15 cellular contexts compared by ENCODE assay signal in the genomic region with DNA sequence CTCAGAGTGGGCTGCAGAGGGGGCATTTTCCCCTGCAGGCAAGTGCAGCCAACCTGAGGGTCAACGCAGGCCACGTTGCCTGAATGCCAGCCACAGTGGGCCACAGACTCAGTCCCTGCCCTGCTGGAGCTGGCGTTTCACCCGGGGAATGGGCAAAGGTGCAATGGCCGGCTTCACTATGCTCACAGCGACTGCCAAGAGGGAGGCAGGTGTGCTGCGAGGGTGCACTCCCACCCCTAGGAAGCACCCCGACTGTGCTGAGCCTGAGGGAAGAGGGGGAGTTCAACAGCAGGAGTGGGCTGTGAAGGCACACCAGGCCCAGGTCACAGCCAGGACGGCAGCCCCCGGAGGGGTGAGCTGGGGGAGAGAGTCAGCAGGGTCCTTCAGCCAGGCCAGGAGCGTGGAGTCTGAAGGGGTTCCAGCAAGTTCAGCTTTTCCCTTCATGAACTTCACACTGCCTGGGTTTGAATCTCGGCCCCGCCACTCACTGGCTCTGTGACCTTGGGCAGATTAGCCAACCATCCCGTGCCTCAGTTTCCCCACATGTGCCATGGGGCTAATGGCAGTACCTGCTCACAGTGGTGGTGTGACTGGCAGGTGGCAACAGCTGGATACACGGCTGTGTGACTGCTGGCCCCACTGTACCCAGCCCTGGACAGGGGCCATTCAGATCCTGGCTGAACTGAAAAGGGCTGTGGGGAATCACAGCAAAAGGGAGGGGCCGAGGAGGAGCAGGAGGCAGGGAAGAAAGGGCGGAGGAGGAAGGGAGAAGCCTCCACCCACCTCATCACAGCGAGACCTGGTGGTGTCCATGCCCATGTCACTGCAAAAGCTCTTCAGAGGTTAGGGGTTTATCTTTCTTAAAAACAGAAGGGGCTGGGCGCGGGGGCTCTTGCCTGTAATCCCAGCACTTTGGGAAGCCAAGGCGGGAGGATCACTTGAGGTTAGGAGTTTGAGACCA. TPM values are rescaled to one million over a fixed set of nuclear protein-coding genes. Genes with fewer than 3 reads are reported as not detected.
DNase-seq lines count a peak whose midpoint lies in the region; ATAC-seq and TF ChIP-seq lines count a peak whose summit lies in the region.
"Had no signal": no experiment of that assay in that cellular context is flagged by ENCODE, and none has a peak within 500 bp of the region (broad histone marks: within the 10 kb centered on the region; RNA-seq: fewer than 3 reads in every experiment).

No MANE protein-coding gene starts in this region.

- no peaks in the 10 kb centered on the region for H3K9me3 ChIP-seq in BLaER1
- no peaks in the 10 kb centered on the region for H3K9me3 ChIP-seq in CD4-positive, alpha-beta T cell (ENCODE audit: control insufficient read depth, low read length)
- H3K9me3 ChIP-seq in mesodermal cell (ENCODE audit: control insufficient read depth, low read length) = no peaks in the 10 kb centered on the region
- H3K9me3 ChIP-seq: BE2C, Peyer's patch, testis had no signal

- peaks cover 28% of the 10 kb centered on the region for H3K4me1 Mint-ChIP-seq in CD4-positive, alpha-beta T cell (ENCODE audit: low read depth)
- peaks cover 29% of the 10 kb centered on the region for H3K4me1 Mint-ChIP-seq in activated T-helper 2 cell treated with anti-CD3 and anti-CD28 coated beads, Interferon-gamma antibody, Interleukin-2, Interleukin-4, amounts not matched to agents 10 μg/mL and 5 μg/mL and 100 μg/mL, durations not matched to agents 14 hours and 24 hours and 36 hours (ENCODE audit: low read depth)

- H3K4me2 ChIP-seq in BLaER1 = peak overlapping the region; percentile 93

- H3K36me3 ChIP-seq in BLaER1 = peaks cover 16% of the 10 kb centered on the region; the same call in 1 of the 2 replicates
- no peaks in the 10 kb centered on the region for H3K36me3 ChIP-seq in mesodermal cell (ENCODE audit: control insufficient read depth, insufficient read depth, low read length)
- H3K36me3 ChIP-seq: BE2C, Peyer's patch had no signal

- H4K20me1 ChIP-seq in BLaER1 = no peaks in the 10 kb centered on the region

- no peak for ATAC-seq in CD4-positive, alpha-beta T cell (ENCODE audit: poor library complexity)
- ATAC-seq in HG02610 (IDR thresholded peaks at IDR 0.05; ENCODE audit: unreplicated experiment) = no peak

- H3K4me1 ChIP-seq in BLaER1 = peaks cover 93% of the 10 kb centered on the region
- peaks cover 15% of the 10 kb centered on the region for H3K4me1 ChIP-seq in mesodermal cell (ENCODE audit: control insufficient read depth, insufficient read depth, low read length, poor library complexity, severe bottlenecking)
- H3K4me1 ChIP-seq: BE2C had no signal

- 90 to 95% methylated on average over 18 to 19 of the region's 21 CpGs for WGBS in mesodermal cell (ENCODE audit: insufficient coverage in 2 of 2), 2 experiments

- H3K4me3 Mint-ChIP-seq in CD4-positive, alpha-beta T cell = no peak overlapping the region
- H3K4me3 Mint-ChIP-seq in activated T-helper 2 cell treated with anti-CD3 and anti-CD28 coated beads, Interferon-gamma antibody, Interleukin-2, Interleukin-4, amounts not matched to agents 10 μg/mL and 5 μg/mL and 100 μg/mL, durations not matched to agents 14 hours and 24 hours and 36 hours (ENCODE audit: low read depth) = peak overlapping the region; percentile 70

- POLR2A ChIA-PET in CD4-positive, alpha-beta T cell (lab: Charles Lee) = interaction anchor here (1.1 to 1.5 kb wide), 2 partner anchors 8 to 34 kb away, joined by 3 read pairs; partner anchors contain the start of genes BLOC1S3 and TRAPPC6A

- H3K9ac ChIP-seq in BLaER1 = peak overlapping the region; percentile 70; the same call in 1 of the 2 replicates

- intact Hi-C loops in CD4-positive, alpha-beta T cell (cut with DNase I, micrococcal nuclease) = loop anchor here in 1 of 2 experiments (10.0 kb wide), 1 partner anchor 524 kb away; the partner anchor contains the start of genes QPCTL and SNRPD2
- intact Hi-C loops in activated T-helper 2 cell treated with anti-CD3 and anti-CD28 coated beads, Interferon-gamma antibody, Interleukin-2, Interleukin-4, amounts not matched to agents 10 μg/mL and 5 μg/mL and 100 μg/mL, durations not matched to agents 14 hours and 24 hours and 36 hours (cut with micrococcal nuclease) = loop anchor here (10.0 kb wide), 1 partner anchor 166 kb away; the partner anchor contains the start of gene RELB

- no peaks in the 10 kb centered on the region for H3K9me3 Mint-ChIP-seq in CD4-positive, alpha-beta T cell
- H3K9me3 Mint-ChIP-seq in activated T-helper 2 cell treated with anti-CD3 and anti-CD28 coated beads, Interferon-gamma antibody, Interleukin-2, Interleukin-4, amounts not matched to agents 10 μg/mL and 5 μg/mL and 100 μg/mL, durations not matched to agents 14 hours and 24 hours and 36 hours = no peaks in the 10 kb centered on the region

- peak overlapping the region; percentile 57 for H3K27ac ChIP-seq in BLaER1
- H3K27ac ChIP-seq in CD4-positive, alpha-beta T cell (ENCODE audit: low read depth, low read length) = peak overlapping the region; percentile 32
- peak overlapping the region; percentile 86 for H3K27ac ChIP-seq in mesodermal cell (ENCODE audit: low read depth, low read length, severe bottlenecking)
- H3K27ac ChIP-seq: HL-60, testis had no signal

- CTCF ChIA-PET in CD4-positive, alpha-beta T cell (lab: Charles Lee) = interaction anchor here (1.5 kb wide), 1 partner anchor 12 kb away, joined by 3 read pairs; no protein-coding TSS in a partner anchor

- DNase-seq in CD4-positive, alpha-beta T cell = no peak
- DNase-seq in activated T-helper 2 cell treated with anti-CD3 and anti-CD28 coated beads, Interferon-gamma antibody, Interleukin-2, Interleukin-4, amounts not matched to agents 10 μg/mL and 5 μg/mL and 100 μg/mL, durations not matched to agents 14 hours and 24 hours and 36 hours (ENCODE audit: low spot score) = no peak
- no peak for DNase-seq in Kasumi-1 (lab: John Stamatoyannopoulos, UW)
- no peak for DNase-seq in NCI-H774 (lab: John Stamatoyannopoulos, UW)
- DNase-seq: BE2C, caudate nucleus, DMS79 treated with DMSO at 0.1 percent for 48 hours, NCI-H187, NCI-H526, Peyer's patch, testis had no signal

- TF ChIP-seq CTCF in CD4-positive, alpha-beta T cell (IDR thresholded peaks at IDR 0.05) = no peak

- peak overlapping the region; percentile 85 for H3K27ac Mint-ChIP-seq in CD4-positive, alpha-beta T cell
- H3K27ac Mint-ChIP-seq in activated T-helper 2 cell treated with anti-CD3 and anti-CD28 coated beads, Interferon-gamma antibody, Interleukin-2, Interleukin-4, amounts not matched to agents 10 μg/mL and 5 μg/mL and 100 μg/mL, durations not matched to agents 14 hours and 24 hours and 36 hours = peak overlapping the region; percentile 98

- H3K4me3 ChIP-seq in BLaER1 (no peak overlapping the region), mesodermal cell (ENCODE audit: extremely low read depth, insufficient read depth, low read length, poor library complexity, severe bottlenecking) (no peak overlapping the region)
- H3K4me3 ChIP-seq: Peyer's patch, testis had no signal

- H3K36me3 Mint-ChIP-seq in CD4-positive, alpha-beta T cell (ENCODE audit: low read depth) = no peaks in the 10 kb centered on the region
- H3K36me3 Mint-ChIP-seq in activated T-helper 2 cell treated with anti-CD3 and anti-CD28 coated beads, Interferon-gamma antibody, Interleukin-2, Interleukin-4, amounts not matched to agents 10 μg/mL and 5 μg/mL and 100 μg/mL, durations not matched to agents 14 hours and 24 hours and 36 hours (ENCODE audit: low read depth) = no peaks in the 10 kb centered on the region

- H3K27me3 Mint-ChIP-seq in CD4-positive, alpha-beta T cell = no peaks in the 10 kb centered on the region
- H3K27me3 Mint-ChIP-seq in activated T-helper 2 cell treated with anti-CD3 and anti-CD28 coated beads, Interferon-gamma antibody, Interleukin-2, Interleukin-4, amounts not matched to agents 10 μg/mL and 5 μg/mL and 100 μg/mL, durations not matched to agents 14 hours and 24 hours and 36 hours (ENCODE audit: low read depth) = no peaks in the 10 kb centered on the region

- no peaks in the 10 kb centered on the region for H3K27me3 ChIP-seq in BLaER1
- no peaks in the 10 kb centered on the region for H3K27me3 ChIP-seq in CD4-positive, alpha-beta T cell (ENCODE audit: control insufficient read depth, insufficient read depth, low read length)
- H3K27me3 ChIP-seq: BE2C, Peyer's patch, testis had no signal

RNA-seq across cellular contexts. Expression of gene TRAPPC6A, which starts 7.6 kb away (rescaled TPM):
- 10 to 100 TPM; 32.0 to 38.8 TPM for total RNA-seq in CD4-positive, alpha-beta T cell
- 27.4 and 31.4 TPM in 2 replicates for total RNA-seq in activated T-helper 2 cell treated with anti-CD3 and anti-CD28 coated beads, Interferon-gamma antibody, Interleukin-2, Interleukin-4, amounts not matched to agents 10 μg/mL and 5 μg/mL and 100 μg/mL, durations not matched to agents 14 hours and 24 hours and 36 hours
- 28.1 TPM for polyA plus RNA-seq in mesodermal cell (2013, experiment 1 of 2)
- polyA plus RNA-seq in mesodermal cell (2013, experiment 2 of 2) = 25.5 TPM

RNA-seq across cellular contexts. Expression of gene BLOC1S3, which starts 8.2 kb away (rescaled TPM):
- 10 to 100 TPM; 14.7 to 18.8 TPM for total RNA-seq in CD4-positive, alpha-beta T cell
- 9.7 and 10.8 TPM in 2 replicates for total RNA-seq in activated T-helper 2 cell treated with anti-CD3 and anti-CD28 coated beads, Interferon-gamma antibody, Interleukin-2, Interleukin-4, amounts not matched to agents 10 μg/mL and 5 μg/mL and 100 μg/mL, durations not matched to agents 14 hours and 24 hours and 36 hours
- polyA plus RNA-seq in mesodermal cell (2013, experiment 1 of 2) = 5.6 TPM
- 6.0 TPM for polyA plus RNA-seq in mesodermal cell (2013, experiment 2 of 2)

RNA-seq across cellular contexts. Expression of gene NKPD1, which starts 9.6 kb away (rescaled TPM):
- total RNA-seq in CD4-positive, alpha-beta T cell = under 1 TPM; 0.73 to 0.91 TPM
- 0.07 and 0.09 TPM in 2 replicates for total RNA-seq in activated T-helper 2 cell treated with anti-CD3 and anti-CD28 coated beads, Interferon-gamma antibody, Interleukin-2, Interleukin-4, amounts not matched to agents 10 μg/mL and 5 μg/mL and 100 μg/mL, durations not matched to agents 14 hours and 24 hours and 36 hours
- polyA plus RNA-seq in mesodermal cell (2013, experiment 1 of 2) = 0.18 TPM
- polyA plus RNA-seq in mesodermal cell (2013, experiment 2 of 2) = 0.15 TPM

Comparison
In these comparisons a context has a peak if more than half of its experiments do, and no peak if none do; other contexts are left out.
1. H3K27ac ChIP-seq: peak in every context shown above with its lines; median percentile 86 in mesodermal cell; 57 in BLaER1; 32 in CD4-positive, alpha-beta T cell.